ENCODE assay signal across 12 cellular contexts in the genomic region with DNA sequence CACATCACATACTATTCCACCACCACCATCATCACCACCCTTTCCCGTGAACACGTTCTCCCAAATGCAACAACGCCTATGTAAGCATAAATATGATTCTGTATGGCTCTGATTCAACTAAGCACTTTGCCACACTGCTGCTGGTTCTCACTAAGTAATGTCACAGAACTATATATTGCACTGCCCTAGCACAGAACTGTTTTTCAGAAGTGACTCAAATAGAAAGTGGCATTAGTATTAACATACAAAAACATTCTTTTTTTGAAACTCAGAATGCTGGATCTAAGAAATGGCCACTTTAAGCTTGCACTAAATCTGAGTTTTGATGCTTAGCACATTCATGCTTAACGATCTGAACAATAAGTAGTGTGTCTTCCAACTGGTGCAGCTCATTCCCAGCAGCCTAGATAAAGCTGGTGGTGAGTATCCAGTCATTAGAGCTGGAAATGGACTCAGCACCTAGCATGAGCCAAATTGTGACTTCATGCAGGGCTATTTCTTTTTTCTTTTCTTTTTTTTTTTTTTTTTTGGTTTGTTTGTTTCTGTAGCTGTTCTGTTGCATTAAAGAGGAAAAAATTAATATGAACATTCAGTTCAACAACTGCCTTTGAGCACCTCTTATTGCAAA. TPM values are rescaled to one million over a fixed set of nuclear protein-coding genes. Genes with fewer than 3 reads are reported as not detected.
DNase-seq lines count a peak whose midpoint lies in the region; ATAC-seq and TF ChIP-seq lines count a peak whose summit lies in the region.
"Had no signal": no experiment of that assay in that cellular context is flagged by ENCODE, and none has a peak within 500 bp of the region (broad histone marks: within the 10 kb centered on the region; RNA-seq: fewer than 3 reads in every experiment).

No MANE protein-coding gene starts in this region.

- peaks cover 0 to 5% of the 10 kb centered on the region in 2 donors for H3K27me3 ChIP-seq in left lung

- peaks cover 0 to 11% of the 10 kb centered on the region in 2 donors for H3K4me1 ChIP-seq in left lung

- DNase-seq in NCI-H2107 treated with DMSO at 0.1 percent for 48 hours (lab: John Stamatoyannopoulos, UW; ENCODE audit: unreplicated experiment) (peak; percentile 63), left lung (no peak), mucosa of gallbladder (ENCODE audit: low spot score) (no peak), SKM-1 treated with dmso at 0.1 percent for 144 hours (lab: John Stamatoyannopoulos, UW; ENCODE audit: unreplicated experiment) (no peak), iPS-NIHi11 (ENCODE audit: low spot score) (no peak)
- DNase-seq in NK-92 treated with Interleukin-12 subunit alpha and Interleukin-12 subunit beta, amount 100 ng/mL, for 24 hours (lab: John Stamatoyannopoulos, UW) = no peak
- DNase-seq: glutamatergic neuron; stimulated activated CD4-positive, alpha-beta T cell treated with anti-CD3 and anti-CD28 coated beads, Interleukin-4, amount 100 ng/mL, for 1 hour had no signal

- intact Hi-C loops in left lung (cut with DNase I) = no loop called here

- no peak overlapping the region for H3K4me3 ChIP-seq in left lung

- no peak overlapping the region for H3K27ac ChIP-seq in left lung

- no peaks in the 10 kb centered on the region for H3K36me3 ChIP-seq in left lung

- peak; percentile 71 for ATAC-seq in GM18870 (IDR thresholded peaks at IDR 0.05; ENCODE audit: unreplicated experiment)
- peak; percentile 37 for ATAC-seq in HG02642 (IDR thresholded peaks at IDR 0.05; ENCODE audit: poor library complexity, unreplicated experiment)
- peak; percentile 42 for ATAC-seq in left lung

- H3K9me3 ChIP-seq in left lung = no peaks in the 10 kb centered on the region

- no peak for TF ChIP-seq CTCF in left lung (IDR thresholded peaks at IDR 0.05)

RNA-seq across cellular contexts. Expression of gene ZC3H11B, which starts 46.2 kb away (rescaled TPM):
- under 1 TPM; 0.16 to 0.17 TPM for total RNA-seq in left lung
- total RNA-seq in mucosa of gallbladder = 0.52 TPM
- total RNA-seq: H1, ureter had no signal
